In genomic region chr12:2408262-2408661, GRCh38 we compare ENCODE assay signal across 27 cellular contexts.
"Had no signal": no experiment of that assay in that cellular context is flagged by ENCODE, and none has a peak within 500 bp of the region (broad histone marks: within the 10 kb centered on the region; RNA-seq: fewer than 3 reads in every experiment).

No MANE protein-coding gene starts in this region.

- ATAC-seq: left colon; left lung; lower lobe of right lung; mucosa of descending colon; naive thymus-derived CD4-positive, alpha-beta T cell; natural killer cell treated with Interleukin-12 subunit alpha and Interleukin-12 subunit beta and Interleukin-15 and Interleukin-18, amount 100 ng/mL, for 72 hours; pancreas; right cardiac atrium; sciatic nerve; stimulated activated naive B cell treated with anti-CD40 and anti-IgM and Interleukin-4, amounts not matched to agents 10 μg/mL and 1 μg/mL and 100 μg/mL, for 72 hours; stimulated activated naive CD8-positive, alpha-beta T cell treated with anti-CD3 and anti-CD28 coated beads, Interleukin-15, Interleukin-2, amounts not matched to agents 100 U/mL and 50 U/mL, for 24 hours had no signal

- DNase-seq: hypothalamus; immature natural killer cell; kidney; left colon; left lung; lower lobe of right lung; mesendoderm; midbrain; mucosa of descending colon; naive thymus-derived CD4-positive, alpha-beta T cell; pancreas; posterior cingulate gyrus; retina; right cardiac atrium; stimulated activated CD4-positive, alpha-beta T cell treated with anti-CD3 and anti-CD28 coated beads, Interleukin-12 subunit alpha, Interleukin-12 subunit beta, amount 100 ng/mL, for 4 hours; stimulated activated CD4-positive, alpha-beta T cell treated with anti-CD3 and anti-CD28 coated beads, Interleukin-15, amount 100 ng/mL, for 24 hours; stimulated activated CD4-positive, alpha-beta T cell treated with anti-CD3 and anti-CD28 coated beads, Interleukin-2, amount 100 ng/mL, for 24 hours; stimulated activated CD4-positive, alpha-beta T cell treated with anti-CD3 and anti-CD28 coated beads, Interleukin-4, amount 100 ng/mL, for 1 hour; stimulated activated naive B cell treated with anti-CD40 and anti-IgM and Interleukin-4, amounts not matched to agents 10 μg/mL and 1 μg/mL and 100 μg/mL, for 72 hours; stimulated activated naive CD8-positive, alpha-beta T cell treated with anti-CD3 and anti-CD28 coated beads, Interleukin-15, Interleukin-2, amounts not matched to agents 100 U/mL and 50 U/mL, for 24 hours; stomach; testis; thyroid gland; transverse colon; upper lobe of left lung had no signal
